ENCODE assay signal across 7 cellular contexts in genomic region chr16:2385982-2386381, GRCh38. TPM values are rescaled to one million over a fixed set of nuclear protein-coding genes. Genes with fewer than 3 reads are reported as not detected.
DNase-seq lines count a peak whose midpoint lies in the region; ATAC-seq and TF ChIP-seq lines count a peak whose summit lies in the region.
"Not testable (repeated sequence)": the region's sequence is repeated elsewhere in the genome, so short reads cannot be mapped to it uniquely, and the experiment has no call there.

No MANE protein-coding gene starts in this region.

- peaks cover 17% of the 10 kb centered on the region for H3K27me3 Mint-ChIP-seq in GM23338 (ENCODE audit: insufficient read depth, low read depth, poor library complexity)
- H3K27me3 Mint-ChIP-seq in WTC11 (ENCODE audit: low read depth) = not testable (repeated sequence)

- not testable (repeated sequence) for BruUV-seq in PC-3 (replicated peaks; lab: Mats Ljungman, UMichigan)

- H3K9me3 Mint-ChIP-seq in GM23338 (peaks cover 19% of the 10 kb centered on the region), WTC11 (peaks cover 16% of the 10 kb centered on the region)

- not testable (repeated sequence) for H3K9me3 ChIP-seq in PC-3 (ENCODE audit: low read length); left lung; smooth muscle cell (replicated peaks; ENCODE audit: low read depth)

- not testable (repeated sequence) for H3K9me2 ChIP-seq in GM23338 (ENCODE audit: insufficient read depth); PC-3 (replicated peaks; ENCODE audit: low read length)

- H3K4me1 Mint-ChIP-seq in GM23338 (peaks cover 21% of the 10 kb centered on the region), WTC11 (peaks cover 30% of the 10 kb centered on the region)

- intact Hi-C loops in PC-3 (cut with micrococcal nuclease) = loop anchor here (5.0 kb wide), 1 partner anchor 44 kb away; the partner anchor contains the start of gene ABCA3
- intact Hi-C loops in left lung (cut with DNase I) = not testable (repeated sequence)

- peak overlapping the region; percentile 2; the same call in 1 of the 2 replicates for H3K4me2 ChIP-seq in GM23338
- H3K4me2 ChIP-seq in PC-3 (ENCODE audit: low read length) = peak overlapping the region; percentile 42; the same call in 1 of the 2 replicates
- not testable (repeated sequence) for H3K4me2 ChIP-seq in smooth muscle cell

- peak; percentile 8 for DNase-seq in GM23338 (ENCODE audit: low spot score)
- peak; percentile 46 for DNase-seq in NCI-H510A treated with DMSO at 0.1 percent for 48 hours (lab: John Stamatoyannopoulos, UW)
- DNase-seq in PC-3; epithelial cell of prostate (ENCODE audit: low read depth, low spot score); left lung; smooth muscle cell (lab: John Stamatoyannopoulos, UW; ENCODE audit: unreplicated experiment): not testable (repeated sequence)
- DNase-seq in WTC11 (ENCODE audit: low spot score) = peak; percentile 21

- not testable (repeated sequence) for H4K20me1 ChIP-seq in GM23338 (replicated peaks; ENCODE audit: insufficient read depth); PC-3 (ENCODE audit: low read length); smooth muscle cell (ENCODE audit: low read depth)

- H3K36me3 Mint-ChIP-seq in GM23338 (ENCODE audit: low read depth) (peaks cover 19% of the 10 kb centered on the region), WTC11 (peaks cover 11% of the 10 kb centered on the region)

- WGBS in smooth muscle cell (ENCODE audit: low lambda C conversion rate) = 87% methylated on average over 19 of the region's 19 CpGs

- ATAC-seq in GM23338 = peak; percentile 15
- not testable (repeated sequence) for ATAC-seq in PC-3, WTC11
- ATAC-seq in left lung = peak; percentile 60

- not testable (repeated sequence) for H3K27me3 ChIP-seq in GM23338 (ENCODE audit: insufficient read depth); PC-3 (ENCODE audit: low read length); left lung; smooth muscle cell (ENCODE audit: low read depth)

- H3K4me1 ChIP-seq in GM23338 (ENCODE audit: insufficient read depth) = peaks cover 20% of the 10 kb centered on the region
- not testable (repeated sequence) for H3K4me1 ChIP-seq in PC-3 (ENCODE audit: insufficient read depth, low read length); left lung; smooth muscle cell (ENCODE audit: low read depth)

- H3K27ac ChIP-seq in GM23338 (ENCODE audit: low read depth); PC-3 (ENCODE audit: low read length); left lung: not testable (repeated sequence)
- peak overlapping the region; percentile 51 for H3K27ac ChIP-seq in epithelial cell of prostate
- H3K27ac ChIP-seq in smooth muscle cell (ENCODE audit: low read depth) = peak overlapping the region; percentile 62

- not testable (repeated sequence) for H2AFZ ChIP-seq in GM23338; PC-3 (ENCODE audit: low read length); smooth muscle cell (ENCODE audit: low read depth)

- H3K36me3 ChIP-seq in GM23338 (ENCODE audit: insufficient read depth); PC-3 (ENCODE audit: low read depth, low read length); left lung; smooth muscle cell (ENCODE audit: low read depth): not testable (repeated sequence)

- POLR2A ChIA-PET in PC-3 (lab: Charles Lee; ENCODE audit: unreplicated experiment); WTC11 (lab: Charles Lee): not testable (repeated sequence)

- H3K4me3 Mint-ChIP-seq in GM23338, WTC11: not testable (repeated sequence)

- not testable (repeated sequence) for H3F3A ChIP-seq in GM23338 (replicated peaks; ENCODE audit: low read depth); PC-3 (ENCODE audit: low read length, unreplicated experiment); smooth muscle cell (ENCODE audit: low read depth)

- H3K27ac Mint-ChIP-seq in GM23338 = not testable (repeated sequence)
- peak overlapping the region; percentile 66; the same call in 1 of the 2 replicates for H3K27ac Mint-ChIP-seq in WTC11

- H3K9ac ChIP-seq in PC-3 (ENCODE audit: low read length); smooth muscle cell (ENCODE audit: low read depth): not testable (repeated sequence)

- H3K4me3 ChIP-seq in GM23338; PC-3 (ENCODE audit: low read length); left lung; smooth muscle cell: not testable (repeated sequence)

- CTCF ChIA-PET in PC-3 (lab: Charles Lee) = not testable (repeated sequence)
- CTCF ChIA-PET in WTC11 (lab: Charles Lee) = interaction anchor here (2.6 kb wide), 1 partner anchor 46 kb away, joined by 7 read pairs; the partner anchor contains the start of gene ABCA3

- not testable (repeated sequence) for TF ChIP-seq CTCF in GM23338 (conservative IDR thresholded peaks at IDR 0.05; ENCODE audit: low read depth in 2 of 2); PC-3 (conservative IDR thresholded peaks at IDR 0.05; ENCODE audit: low read depth, low read length); WTC11 (IDR thresholded peaks at IDR 0.05); left lung (IDR thresholded peaks at IDR 0.05); smooth muscle cell (IDR thresholded peaks at IDR 0.05; ENCODE audit: borderline replicate concordance, insufficient read depth, poor library complexity, severe bottlenecking)

- H3K79me2 ChIP-seq in GM23338 (replicated peaks; ENCODE audit: insufficient read depth); PC-3 (ENCODE audit: low read length); smooth muscle cell (ENCODE audit: low read depth): not testable (repeated sequence)

RNA-seq across cellular contexts. Expression of gene CCNF, which starts 43.3 kb away (rescaled TPM):
- 53.0 and 54.2 TPM in 2 replicates for total RNA-seq in GM23338 (2014; rRNA removed; shearing (Covaris generic))
- polyA plus RNA-seq in GM23338 (2016; fragmentation: Nextera tagmentation; extraction: Ambion mirVana) (21.2 and 24.5 TPM in 2 replicates), smooth muscle cell (6.6 and 12.8 TPM in 2 replicates)
- total RNA-seq in PC-3 (2014; rRNA removed) (26.8 and 31.4 TPM in 2 replicates), WTC11 (2021) (53.5 to 65.7 TPM (median 54.7 TPM) in 3 replicates), left lung (1 to 10 TPM; 4.7 to 8.0 TPM), smooth muscle cell (3.6 and 4.9 TPM in 2 replicates)

RNA-seq across cellular contexts. Expression of gene ABCA3, which starts 45.5 kb away (rescaled TPM):
- total RNA-seq in GM23338 (2014; rRNA removed; shearing (Covaris generic)) = 3.2 and 4.1 TPM in 2 replicates
- 1.8 and 3.0 TPM in 2 replicates for polyA plus RNA-seq in GM23338 (2016; fragmentation: Nextera tagmentation; extraction: Ambion mirVana)
- 11.0 and 15.5 TPM in 2 replicates for total RNA-seq in PC-3 (2014; rRNA removed)
- total RNA-seq in WTC11 (2021) = 12.1 to 16.8 TPM (median 15.9 TPM) in 3 replicates
- 100 to 1,000 TPM; 329 to 334 TPM for total RNA-seq in left lung
- 0.76 and 2.2 TPM in 2 replicates for total RNA-seq in smooth muscle cell
- polyA plus RNA-seq in smooth muscle cell = 1.4 and 1.7 TPM in 2 replicates

Comparison
In these comparisons a context has a peak if more than half of its experiments do, and no peak if none do; other contexts are left out.
1. RNA of gene ABCA3, which starts 45.5 kb away (total RNA-seq): 329 to 334 TPM in left lung; 12.1 to 16.8 TPM in WTC11, 11.0 to 15.5 TPM in PC-3, 3.2 to 4.1 TPM in GM23338 and 0.76 to 2.2 TPM in smooth muscle cell; every median in the first group is over 10 times any median in the second.